Comparison of ENCODE assay signal across 15 cellular contexts in the genomic region with DNA sequence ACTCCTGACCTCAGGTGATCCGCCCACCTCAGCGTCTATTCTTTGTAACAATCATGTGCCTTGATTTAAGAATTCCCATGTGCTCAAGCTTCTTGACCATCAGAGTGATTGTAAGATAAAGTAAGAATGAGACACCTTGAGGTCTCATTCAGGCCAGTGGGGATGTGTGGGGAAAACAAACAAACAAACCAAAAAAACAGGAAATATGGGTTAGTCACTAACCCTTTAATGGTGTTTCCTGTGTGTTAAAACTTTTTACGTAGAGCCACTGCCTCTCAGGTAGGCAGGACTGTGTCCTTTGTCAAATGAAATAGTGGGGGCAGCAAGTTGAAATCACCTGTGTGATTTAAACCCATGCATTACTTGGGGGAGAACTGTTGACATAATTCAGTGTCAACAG.
"Had no signal": no experiment of that assay in that cellular context is flagged by ENCODE, and none has a peak within 500 bp of the region (broad histone marks: within the 10 kb centered on the region; RNA-seq: fewer than 3 reads in every experiment).

No MANE protein-coding gene starts in this region.

- H3K36me3 Mint-ChIP-seq: stimulated activated memory B cell treated with anti-CD40 and anti-IgM and Interleukin-4, amounts not matched to agents 10 μg/mL and 1 μg/mL and 100 μg/mL, for 72 hours had no signal

- H3K4me3 ChIP-seq: dorsolateral prefrontal cortex, esophagus muscularis mucosa, left lung, pancreas, tibial artery, vagina had no signal

- H3K27me3 ChIP-seq: esophagus muscularis mucosa, left lung, pancreas, tibial artery, vagina had no signal

- H3K9me3 Mint-ChIP-seq: activated naive CD4-positive, alpha-beta T cell treated with anti-CD3 and anti-CD28 coated beads for 36 hours; activated T-helper 17 cell treated with anti-CD3 and anti-CD28 coated beads, Interleukin-2, amount 50 U/mL, for 72 hours; naive thymus-derived CD8-positive, alpha-beta T cell; stimulated activated memory B cell treated with anti-CD40 and anti-IgM and Interleukin-4, amounts not matched to agents 10 μg/mL and 1 μg/mL and 100 μg/mL, for 72 hours had no signal

- FAIRE-seq: astrocyte, keratinocyte, pancreas had no signal

- DNase-seq: activated CD4-positive, CD25-positive, alpha-beta regulatory T cell treated with anti-CD3 and anti-CD28 coated beads, Interleukin-2, amount 50 U/mL, for 72 hours; activated naive CD4-positive, alpha-beta T cell treated with anti-CD3 and anti-CD28 coated beads for 36 hours; dorsolateral prefrontal cortex; hippocampal formation; left lung; naive thymus-derived CD8-positive, alpha-beta T cell; pancreas; T-helper 9 cell had no signal

- H3K4me3 Mint-ChIP-seq: activated naive CD4-positive, alpha-beta T cell treated with anti-CD3 and anti-CD28 coated beads for 36 hours; activated T-helper 17 cell treated with anti-CD3 and anti-CD28 coated beads, Interleukin-2, amount 50 U/mL, for 72 hours; naive thymus-derived CD8-positive, alpha-beta T cell; stimulated activated memory B cell treated with anti-CD40 and anti-IgM and Interleukin-4, amounts not matched to agents 10 μg/mL and 1 μg/mL and 100 μg/mL, for 72 hours had no signal

- H3K9me3 ChIP-seq: esophagus muscularis mucosa, left lung, pancreas, tibial artery, vagina had no signal

- H3K36me3 ChIP-seq: pancreas, tibial artery, vagina had no signal

- H3K27ac Mint-ChIP-seq: activated naive CD4-positive, alpha-beta T cell treated with anti-CD3 and anti-CD28 coated beads for 36 hours; activated T-helper 17 cell treated with anti-CD3 and anti-CD28 coated beads, Interleukin-2, amount 50 U/mL, for 72 hours; stimulated activated memory B cell treated with anti-CD40 and anti-IgM and Interleukin-4, amounts not matched to agents 10 μg/mL and 1 μg/mL and 100 μg/mL, for 72 hours had no signal

- H3K27ac ChIP-seq: dorsolateral prefrontal cortex, esophagus muscularis mucosa, left lung, pancreas, tibial artery, vagina had no signal

- H3K4me1 ChIP-seq: tibial artery, vagina had no signal

- H3K27me3 Mint-ChIP-seq: activated T-helper 17 cell treated with anti-CD3 and anti-CD28 coated beads, Interleukin-2, amount 50 U/mL, for 72 hours; naive thymus-derived CD8-positive, alpha-beta T cell had no signal
